Comparison of ENCODE assay signal across 9 cellular contexts in the genomic region with DNA sequence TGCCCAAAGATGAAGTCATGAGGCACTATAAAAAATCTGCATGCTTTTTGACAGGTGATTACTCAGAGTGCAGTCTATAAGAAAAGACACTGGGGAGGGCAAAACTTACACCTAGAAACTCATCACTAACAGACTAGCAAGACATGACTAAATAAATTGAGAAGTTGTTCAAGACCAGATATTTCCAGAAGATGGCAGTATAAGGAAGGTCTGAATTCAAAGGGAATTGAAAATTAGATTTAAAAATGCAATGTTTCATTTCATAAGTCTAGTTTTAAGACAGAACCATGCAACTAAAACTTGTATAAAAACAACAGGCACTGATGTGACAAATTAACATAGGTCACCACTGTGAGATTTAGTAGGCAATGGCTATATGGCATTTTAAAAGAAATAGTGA.
DNase-seq lines count a peak whose midpoint lies in the region; ATAC-seq and TF ChIP-seq lines count a peak whose summit lies in the region.
"Had no signal": no experiment of that assay in that cellular context is flagged by ENCODE, and none has a peak within 500 bp of the region (broad histone marks: within the 10 kb centered on the region; RNA-seq: fewer than 3 reads in every experiment).

No MANE protein-coding gene starts in this region.

- TF ChIP-seq CTCF in epithelial cell of esophagus (IDR thresholded peaks at IDR 0.05; ENCODE audit: insufficient read depth, low read depth, low read length, missing control alignments) (no peak), smooth muscle cell (IDR thresholded peaks at IDR 0.05; ENCODE audit: borderline replicate concordance, insufficient read depth, poor library complexity, severe bottlenecking) (peak; percentile 35), Peyer's patch (IDR thresholded peaks at IDR 0.05) (peak in 1 of 6 experiments; percentile 10)

- H3K27me3 ChIP-seq in smooth muscle cell (ENCODE audit: low read depth), result no peaks in the 10 kb centered on the region
- H3K27me3 ChIP-seq in Peyer's patch, result no peaks in the 10 kb centered on the region

- H3K36me3 ChIP-seq in smooth muscle cell (ENCODE audit: low read depth) (no peaks in the 10 kb centered on the region), Peyer's patch (no peaks in the 10 kb centered on the region)

- no peak overlapping the region for H2AFZ ChIP-seq in smooth muscle cell (ENCODE audit: low read depth)

- no peaks in the 10 kb centered on the region for H4K20me1 ChIP-seq in smooth muscle cell (ENCODE audit: low read depth)

- H3K9me3 Mint-ChIP-seq in activated CD4-positive, alpha-beta memory T cell treated with anti-CD3 and anti-CD28 coated beads for 36 hours, result no peaks in the 10 kb centered on the region
- H3K9me3 Mint-ChIP-seq: activated naive CD8-positive, alpha-beta T cell treated with anti-CD3 and anti-CD28 coated beads for 36 hours had no signal

- ATAC-seq in stimulated activated naive CD8-positive, alpha-beta T cell treated with anti-CD3 and anti-CD28 coated beads, Interleukin-15, Interleukin-2, amounts not matched to agents 100 U/mL and 50 U/mL, for 24 hours, result no peak

- no peak for TF ChIP-seq POLR2A in Peyer's patch (IDR thresholded peaks at IDR 0.05)

- DNase-seq in NOMO-1 treated with DMSO at 0.1 percent for 48 hours (lab: John Stamatoyannopoulos, UW; ENCODE audit: unreplicated experiment) (peak; percentile 10), NOMO-1 treated with dmso at 0.1 percent for 144 hours (lab: John Stamatoyannopoulos, UW; ENCODE audit: unreplicated experiment) (no peak), NCI-H526 treated with DMSO at 0.1 percent for 48 hours (lab: John Stamatoyannopoulos, UW) (peak; percentile 7), epithelial cell of esophagus (ENCODE audit: low read depth) (peak; percentile 17), smooth muscle cell (lab: John Stamatoyannopoulos, UW; ENCODE audit: unreplicated experiment) (no peak), Peyer's patch (no peak)
- DNase-seq in stimulated activated naive CD8-positive, alpha-beta T cell treated with anti-CD3 and anti-CD28 coated beads, Interleukin-15, Interleukin-2, amounts not matched to agents 100 U/mL and 50 U/mL, for 24 hours, result no peak
- no peak for DNase-seq in activated CD4-positive, alpha-beta memory T cell treated with anti-CD3 and anti-CD28 coated beads for 36 hours
- DNase-seq: activated naive CD8-positive, alpha-beta T cell treated with anti-CD3 and anti-CD28 coated beads for 36 hours had no signal

- POLR2A ChIA-PET in activated CD4-positive, alpha-beta memory T cell treated with anti-CD3 and anti-CD28 coated beads for 36 hours (lab: Charles Lee), result interaction anchor here (0.7 kb wide), 1 partner anchor 1427 kb away, joined by 3 read pairs; no protein-coding TSS in a partner anchor

- H3K4me2 ChIP-seq in smooth muscle cell, result no peak overlapping the region

- H3K27me3 Mint-ChIP-seq in activated CD4-positive, alpha-beta memory T cell treated with anti-CD3 and anti-CD28 coated beads for 36 hours, result no peaks in the 10 kb centered on the region
- H3K27me3 Mint-ChIP-seq: activated naive CD8-positive, alpha-beta T cell treated with anti-CD3 and anti-CD28 coated beads for 36 hours had no signal

- intact Hi-C loops in activated CD4-positive, alpha-beta memory T cell treated with anti-CD3 and anti-CD28 coated beads for 36 hours (cut with micrococcal nuclease), result no loop called here

- CTCF ChIA-PET in activated CD4-positive, alpha-beta memory T cell treated with anti-CD3 and anti-CD28 coated beads for 36 hours (lab: Charles Lee), result interaction anchor here (0.6 kb wide), 1 partner anchor 319 kb away, joined by 3 read pairs; no protein-coding TSS in a partner anchor

- H3F3A ChIP-seq in smooth muscle cell (ENCODE audit: low read depth), result no peaks in the 10 kb centered on the region

- H3K36me3 Mint-ChIP-seq in activated CD4-positive, alpha-beta memory T cell treated with anti-CD3 and anti-CD28 coated beads for 36 hours, result no peaks in the 10 kb centered on the region
- H3K36me3 Mint-ChIP-seq: activated naive CD8-positive, alpha-beta T cell treated with anti-CD3 and anti-CD28 coated beads for 36 hours had no signal

- no peaks in the 10 kb centered on the region for H3K79me2 ChIP-seq in smooth muscle cell (ENCODE audit: low read depth)

- no peaks in the 10 kb centered on the region for H3K4me1 Mint-ChIP-seq in activated CD4-positive, alpha-beta memory T cell treated with anti-CD3 and anti-CD28 coated beads for 36 hours (ENCODE audit: low read depth)
- H3K4me1 Mint-ChIP-seq: activated naive CD8-positive, alpha-beta T cell treated with anti-CD3 and anti-CD28 coated beads for 36 hours had no signal

- H3K9ac ChIP-seq in smooth muscle cell (ENCODE audit: low read depth), result no peak overlapping the region

- no peaks in the 10 kb centered on the region for H3K4me1 ChIP-seq in smooth muscle cell (ENCODE audit: low read depth)
- H3K4me1 ChIP-seq in Peyer's patch, result no peaks in the 10 kb centered on the region

- no peak overlapping the region for H3K27ac Mint-ChIP-seq in activated CD4-positive, alpha-beta memory T cell treated with anti-CD3 and anti-CD28 coated beads for 36 hours
- H3K27ac Mint-ChIP-seq: activated naive CD8-positive, alpha-beta T cell treated with anti-CD3 and anti-CD28 coated beads for 36 hours had no signal

- H3K9me3 ChIP-seq in smooth muscle cell (replicated peaks; ENCODE audit: low read depth), result no peaks in the 10 kb centered on the region
- H3K9me3 ChIP-seq in Peyer's patch, result no peaks in the 10 kb centered on the region

- no peak overlapping the region for H3K4me3 ChIP-seq in epithelial cell of esophagus (ENCODE audit: low read length)
- no peak overlapping the region for H3K4me3 ChIP-seq in smooth muscle cell
- no peak overlapping the region for H3K4me3 ChIP-seq in Peyer's patch

- H3K4me3 Mint-ChIP-seq in activated CD4-positive, alpha-beta memory T cell treated with anti-CD3 and anti-CD28 coated beads for 36 hours, result no peak overlapping the region
- H3K4me3 Mint-ChIP-seq: activated naive CD8-positive, alpha-beta T cell treated with anti-CD3 and anti-CD28 coated beads for 36 hours had no signal

- no peak overlapping the region for H3K27ac ChIP-seq in smooth muscle cell (ENCODE audit: low read depth)
- no peak overlapping the region for H3K27ac ChIP-seq in Peyer's patch

Comparison
In these comparisons a context has a peak if more than half of its experiments do, and no peak if none do; other contexts are left out.
1. DNase-seq: peak in NOMO-1 treated with DMSO at 0.1 percent for 48 hours (single experiment), NCI-H526 treated with DMSO at 0.1 percent for 48 hours (single experiment) and epithelial cell of esophagus (single experiment); none in NOMO-1 treated with dmso at 0.1 percent for 144 hours (single experiment), smooth muscle cell (single experiment), stimulated activated naive CD8-positive, alpha-beta T cell treated with anti-CD3 and anti-CD28 coated beads, Interleukin-15, Interleukin-2, amounts not matched to agents 100 U/mL and 50 U/mL, for 24 hours (single experiment), activated CD4-positive, alpha-beta memory T cell treated with anti-CD3 and anti-CD28 coated beads for 36 hours (single experiment) and Peyer's patch (0 of 3).